ENCODE assay signal across 10 cellular contexts in genomic region chr1:27656157-27656893, GRCh38. TPM values are rescaled to one million over a fixed set of nuclear protein-coding genes. Genes with fewer than 3 reads are reported as not detected.
DNase-seq lines count a peak whose midpoint lies in the region; ATAC-seq and TF ChIP-seq lines count a peak whose summit lies in the region.
"Had no signal": no experiment of that assay in that cellular context is flagged by ENCODE, and none has a peak within 500 bp of the region (broad histone marks: within the 10 kb centered on the region; RNA-seq: fewer than 3 reads in every experiment).

No MANE protein-coding gene starts in this region.

- H3K4me1 Mint-ChIP-seq in naive B cell: peaks cover 36 to 45% (median 41%) of the 10 kb centered on the region in 3 donors
- H3K4me1 Mint-ChIP-seq in effector memory CD8-positive, alpha-beta T cell (ENCODE audit: low read depth in 2 of 2): peaks cover 24 to 32% of the 10 kb centered on the region in 2 donors

- H3K4me3 ChIP-seq in coronary artery: no peak overlapping the region
- H3K4me3 ChIP-seq in BE2C (ENCODE audit: low read depth, low read length): no peak overlapping the region
- H3K4me3 ChIP-seq: body of pancreas had no signal

- H3K36me3 ChIP-seq in BE2C: no peaks in the 10 kb centered on the region

- H3K9me3 ChIP-seq in BE2C: no peaks in the 10 kb centered on the region
- H3K9me3 ChIP-seq: body of pancreas had no signal

- H3K27me3 Mint-ChIP-seq in naive B cell: no peaks in the 10 kb centered on the region
- no peaks in the 10 kb centered on the region for H3K27me3 Mint-ChIP-seq in effector memory CD8-positive, alpha-beta T cell

- H3K27ac ChIP-seq in coronary artery: peak overlapping the region; percentile 50 to 74

- no peaks in the 10 kb centered on the region for H3K9me3 Mint-ChIP-seq in naive B cell
- no peaks in the 10 kb centered on the region for H3K9me3 Mint-ChIP-seq in effector memory CD8-positive, alpha-beta T cell

- H3K27me3 ChIP-seq in BE2C: no peaks in the 10 kb centered on the region
- H3K27me3 ChIP-seq: body of pancreas had no signal

- ATAC-seq in naive B cell (ENCODE audit: low read depth in 2 of 2) (no peak), GM18909 (IDR thresholded peaks at IDR 0.05; ENCODE audit: poor library complexity, unreplicated experiment) (no peak)
- no peak for ATAC-seq in effector memory CD8-positive, alpha-beta T cell (replicated peaks)
- ATAC-seq: body of pancreas had no signal

- TF ChIP-seq CTCF in coronary artery (IDR thresholded peaks at IDR 0.05) (no peak), BE2C (IDR thresholded peaks at IDR 0.05; ENCODE audit: low read depth, low read length) (no peak)

- DNase-seq in GDM1 (lab: John Stamatoyannopoulos, UW): peak; percentile 35
- DNase-seq in KBM-7: peak; percentile 39
- no peak for DNase-seq in coronary artery (ENCODE audit: low spot score)
- no peak for DNase-seq in naive B cell
- DNase-seq in effector memory CD8-positive, alpha-beta T cell: no peak
- DNase-seq in BE2C: no peak
- DNase-seq in stimulated activated naive CD4-positive, alpha-beta T cell treated with Interleukin-2 at 50 U/mL for 16 hours (lab: John Stamatoyannopoulos, UW): no peak
- DNase-seq: occipital lobe had no signal

- in situ Hi-C loops in KBM-7 (cut with MboI; ENCODE audit: low pct_unique_long_range_greater_than_20kb, low sequenced_read_pairs): no loop called here

- no peaks in the 10 kb centered on the region for H3K36me3 Mint-ChIP-seq in naive B cell
- peaks cover 15% of the 10 kb centered on the region for H3K36me3 Mint-ChIP-seq in effector memory CD8-positive, alpha-beta T cell (ENCODE audit: insufficient read depth)

- H3K4me3 Mint-ChIP-seq in naive B cell: peak overlapping the region in 1 of 8 donors; percentile 8
- H3K4me3 Mint-ChIP-seq in effector memory CD8-positive, alpha-beta T cell: no peak overlapping the region

- peaks cover 6% of the 10 kb centered on the region for H3K4me1 ChIP-seq in BE2C

- peak overlapping the region; percentile 45 to 82 (median 72) for H3K27ac Mint-ChIP-seq in naive B cell
- H3K27ac Mint-ChIP-seq in effector memory CD8-positive, alpha-beta T cell: no peak overlapping the region

RNA-seq across cellular contexts. Expression of gene IFI6, which starts 15.7 kb away (rescaled TPM):
- 10 to 100 TPM; 27.6 to 65.1 (median 52.8) TPM for polyA plus RNA-seq in naive B cell (ENCODE audit: low read depth in 6 of 6)
- 19.9 TPM for polyA plus RNA-seq in BE2C (2012; ENCODE audit: insufficient read depth, insufficient read length, low read depth)

RNA-seq across cellular contexts. Expression of gene FGR, which starts 21.3 kb away (rescaled TPM):
- 100 to 1,000 TPM; 106 to 197 (median 132) TPM for polyA plus RNA-seq in naive B cell (ENCODE audit: low read depth in 6 of 6)
- polyA plus RNA-seq in BE2C (2012; ENCODE audit: insufficient read depth, insufficient read length, low read depth): not detected

RNA-seq across cellular contexts. Expression of gene AHDC1, which starts 52.4 kb away (rescaled TPM):
- 1 to 10 TPM in 3 of 6 donors, under 1 TPM in 3; 0.15 to 2.3 (median 0.91) TPM for polyA plus RNA-seq in naive B cell (ENCODE audit: low read depth in 6 of 6)
- polyA plus RNA-seq in BE2C (2012; ENCODE audit: insufficient read depth, insufficient read length, low read depth): 49.9 TPM

Comparison
In these comparisons a context has a peak if more than half of its experiments do, and no peak if none do; other contexts are left out.
1. DNase-seq: peak in GDM1 (single experiment) and KBM-7 (single experiment); none in coronary artery (single experiment), naive B cell (single experiment), effector memory CD8-positive, alpha-beta T cell (0 of 3), BE2C (single experiment) and stimulated activated naive CD4-positive, alpha-beta T cell treated with Interleukin-2 at 50 U/mL for 16 hours (single experiment).
2. H3K27ac Mint-ChIP-seq: peak in naive B cell (6 of 6); none in effector memory CD8-positive, alpha-beta T cell (0 of 2).